8 cellular contexts compared by ENCODE assay signal in genomic region chr20:63739129-63740069, GRCh38. TPM values are rescaled to one million over a fixed set of nuclear protein-coding genes. Genes with fewer than 3 reads are reported as not detected.
DNase-seq lines count a peak whose midpoint lies in the region; ATAC-seq and TF ChIP-seq lines count a peak whose summit lies in the region.

Gene SLC2A4RG, plus strand, starts transcription at chr20:63739776. Its CDS starts 137 bp downstream, at chr20:63739913.

- intact Hi-C loops in ascending aorta (cut with DNase I), result loop anchor here (1.0 to 5.0 kb wide), 7 partner anchors 31 to 219 kb away; partner anchors contain the start of genes GMEB2, PPDPF, RTEL1 and ZBTB46
- intact Hi-C loops in left cardiac atrium (cut with DNase I), result no loop called here

- no peaks in the 10 kb centered on the region for H3K79me2 ChIP-seq in parathyroid adenoma

- no peak within 1 kb of the TSS for H3K9ac ChIP-seq in parathyroid adenoma

- H3K36me3 ChIP-seq in ascending aorta (peaks cover 34 to 46% of the 10 kb centered on the region in 2 donors), parathyroid adenoma (ENCODE audit: control insufficient read depth, insufficient read depth, low read length) (no peaks in the 10 kb centered on the region)

- peak; percentile 94 for DNase-seq in DMS 273 (lab: John Stamatoyannopoulos, UW; ENCODE audit: unreplicated experiment)
- DNase-seq in LNCaP clone FGC (ENCODE audit: low read depth), result no peak
- peak; percentile 51 to 60 for DNase-seq in SW 1271 (lab: John Stamatoyannopoulos, UW)
- peak in 1 of 2 donors; percentile 86 for DNase-seq in ascending aorta (ENCODE audit: low spot score in 2 of 2)
- peak; percentile 82 for DNase-seq in left cardiac atrium

- peak within 1 kb of the TSS; percentile 70 for H3K4me3 ChIP-seq in LNCaP clone FGC (ENCODE audit: low read depth, low read length)
- H3K4me3 ChIP-seq in ascending aorta, result peak within 1 kb of the TSS; percentile 85 to 93
- H3K4me3 ChIP-seq in parathyroid adenoma (ENCODE audit: low read depth, low read length), result peak within 1 kb of the TSS; percentile 66

- no peak for TF ChIP-seq CTCF in LNCaP clone FGC (IDR thresholded peaks at IDR 0.05; ENCODE audit: control insufficient read depth, extremely low read depth, insufficient read depth)
- no peak for TF ChIP-seq CTCF in ascending aorta (IDR thresholded peaks at IDR 0.05)
- TF ChIP-seq CTCF in parathyroid adenoma (IDR thresholded peaks at IDR 0.05), result no peak

- H3K27me3 ChIP-seq in ascending aorta (no peaks in the 10 kb centered on the region), parathyroid adenoma (ENCODE audit: control insufficient read depth, insufficient read depth, low read length) (no peaks in the 10 kb centered on the region)

- H3K9me3 ChIP-seq in ascending aorta, result no peaks in the 10 kb centered on the region
- H3K9me3 ChIP-seq in parathyroid adenoma (ENCODE audit: control insufficient read depth, low read length), result no peaks in the 10 kb centered on the region

- peak within 1 kb of the TSS; percentile 98 for H3K4me2 ChIP-seq in parathyroid adenoma (ENCODE audit: low read length)

- peak within 1 kb of the TSS; percentile 90 for H2AFZ ChIP-seq in parathyroid adenoma

- ATAC-seq in GM21528 (IDR thresholded peaks at IDR 0.05; ENCODE audit: low FRiP score, unreplicated experiment), result peak; percentile 36
- ATAC-seq in left cardiac atrium, result peak; percentile 63 to 73
- no peak for ATAC-seq in GM19467 (IDR thresholded peaks at IDR 0.05; ENCODE audit: unreplicated experiment)

- H3K4me1 ChIP-seq in ascending aorta (peaks cover 17 to 21% of the 10 kb centered on the region in 2 donors), parathyroid adenoma (peaks cover 10% of the 10 kb centered on the region)

- peak within 1 kb of the TSS; percentile 87 to 96 for H3K27ac ChIP-seq in ascending aorta
- peak within 1 kb of the TSS; percentile 82 for H3K27ac ChIP-seq in parathyroid adenoma

RNA-seq across cellular contexts. Expression of gene SLC2A4RG, which starts in this region (rescaled TPM):
- 114 TPM for total RNA-seq in ascending aorta
- 10 to 100 TPM; 47.9 to 71.0 TPM for total RNA-seq in left cardiac atrium
